2 cellular contexts compared by ENCODE assay signal in the genomic region with DNA sequence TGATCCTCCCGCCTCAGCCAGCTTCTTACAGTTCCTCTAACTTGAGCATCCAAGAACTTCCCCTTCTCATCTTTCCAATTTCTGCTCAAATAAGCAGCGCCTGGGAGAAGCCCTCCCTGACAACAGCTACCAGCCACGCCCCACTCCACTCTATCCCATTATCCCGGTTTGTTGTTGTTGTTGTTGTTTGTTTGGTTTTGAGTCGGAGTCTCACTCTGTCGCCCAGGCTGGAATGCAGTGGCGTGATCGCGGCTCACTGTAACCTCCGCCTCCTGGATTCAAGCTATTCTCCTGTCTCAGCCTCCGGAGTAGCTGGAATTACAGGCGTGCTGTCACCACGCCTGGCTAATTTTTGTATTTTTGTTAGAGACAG.
TF ChIP-seq lines count a peak whose summit lies in the region.

No MANE protein-coding gene starts in this region.

TF ChIP-seq in GM23338, 12 proteins besides CTCF, POLR2A, EP300 and RAD21 (continues in another document):
- no peak for TF ChIP-seq ETS1 (IDR thresholded peaks at IDR 0.05)
- no peak for TF ChIP-seq STAT1 (IDR thresholded peaks at IDR 0.05; ENCODE audit: unreplicated experiment)
- no peak for TF ChIP-seq ZNF462 (CRISPR knock-in tag; IDR thresholded peaks at IDR 0.05)
- no peak for TF ChIP-seq JUNB (IDR thresholded peaks at IDR 0.05; ENCODE audit: unreplicated experiment)
- no peak for TF ChIP-seq NANOG (IDR thresholded peaks at IDR 0.05; ENCODE audit: borderline replicate concordance)
- TF ChIP-seq, protein P1, sequence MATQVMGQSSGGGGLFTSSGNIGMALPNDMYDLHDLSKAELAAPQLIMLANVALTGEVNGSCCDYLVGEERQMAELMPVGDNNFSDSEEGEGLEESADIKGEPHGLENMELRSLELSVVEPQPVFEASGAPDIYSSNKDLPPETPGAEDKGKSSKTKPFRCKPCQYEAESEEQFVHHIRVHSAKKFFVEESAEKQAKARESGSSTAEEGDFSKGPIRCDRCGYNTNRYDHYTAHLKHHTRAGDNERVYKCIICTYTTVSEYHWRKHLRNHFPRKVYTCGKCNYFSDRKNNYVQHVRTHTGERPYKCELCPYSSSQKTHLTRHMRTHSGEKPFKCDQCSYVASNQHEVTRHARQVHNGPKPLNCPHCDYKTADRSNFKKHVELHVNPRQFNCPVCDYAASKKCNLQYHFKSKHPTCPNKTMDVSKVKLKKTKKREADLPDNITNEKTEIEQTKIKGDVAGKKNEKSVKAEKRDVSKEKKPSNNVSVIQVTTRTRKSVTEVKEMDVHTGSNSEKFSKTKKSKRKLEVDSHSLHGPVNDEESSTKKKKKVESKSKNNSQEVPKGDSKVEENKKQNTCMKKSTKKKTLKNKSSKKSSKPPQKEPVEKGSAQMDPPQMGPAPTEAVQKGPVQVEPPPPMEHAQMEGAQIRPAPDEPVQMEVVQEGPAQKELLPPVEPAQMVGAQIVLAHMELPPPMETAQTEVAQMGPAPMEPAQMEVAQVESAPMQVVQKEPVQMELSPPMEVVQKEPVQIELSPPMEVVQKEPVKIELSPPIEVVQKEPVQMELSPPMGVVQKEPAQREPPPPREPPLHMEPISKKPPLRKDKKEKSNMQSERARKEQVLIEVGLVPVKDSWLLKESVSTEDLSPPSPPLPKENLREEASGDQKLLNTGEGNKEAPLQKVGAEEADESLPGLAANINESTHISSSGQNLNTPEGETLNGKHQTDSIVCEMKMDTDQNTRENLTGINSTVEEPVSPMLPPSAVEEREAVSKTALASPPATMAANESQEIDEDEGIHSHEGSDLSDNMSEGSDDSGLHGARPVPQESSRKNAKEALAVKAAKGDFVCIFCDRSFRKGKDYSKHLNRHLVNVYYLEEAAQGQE (IDR thresholded peaks at IDR 0.05; ENCODE audit: unreplicated experiment), result no peak
- TF ChIP-seq ZNF331 (CRISPR knock-in tag; IDR thresholded peaks at IDR 0.05; ENCODE audit: low read depth), result no peak
- no peak for TF ChIP-seq CREB1 (CRISPR knock-in tag; IDR thresholded peaks at IDR 0.05; ENCODE audit: low read depth)
- TF ChIP-seq ZNF114 (CRISPR knock-in tag; IDR thresholded peaks at IDR 0.05), result no peak
- TF ChIP-seq EZH2 (IDR thresholded peaks at IDR 0.05; ENCODE audit: low read depth, unreplicated experiment), result no peak

TF ChIP-seq in K562, 482 proteins besides CTCF, POLR2A, EP300 and RAD21:
- TF ChIP-seq, protein P2, sequence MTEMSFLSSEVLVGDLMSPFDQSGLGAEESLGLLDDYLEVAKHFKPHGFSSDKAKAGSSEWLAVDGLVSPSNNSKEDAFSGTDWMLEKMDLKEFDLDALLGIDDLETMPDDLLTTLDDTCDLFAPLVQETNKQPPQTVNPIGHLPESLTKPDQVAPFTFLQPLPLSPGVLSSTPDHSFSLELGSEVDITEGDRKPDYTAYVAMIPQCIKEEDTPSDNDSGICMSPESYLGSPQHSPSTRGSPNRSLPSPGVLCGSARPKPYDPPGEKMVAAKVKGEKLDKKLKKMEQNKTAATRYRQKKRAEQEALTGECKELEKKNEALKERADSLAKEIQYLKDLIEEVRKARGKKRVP (CRISPR knock-in tag; IDR thresholded peaks at IDR 0.05), result no peak
- no peak for TF ChIP-seq ZZZ3 (IDR thresholded peaks at IDR 0.05)
- TF ChIP-seq LARP7 (IDR thresholded peaks at IDR 0.05), result no peak
- TF ChIP-seq TEAD2 (tag; IDR thresholded peaks at IDR 0.05), result no peak
- no peak for TF ChIP-seq OTX1 (CRISPR knock-in tag; IDR thresholded peaks at IDR 0.05)
- TF ChIP-seq ZNF124 (CRISPR knock-in tag; IDR thresholded peaks at IDR 0.05), result no peak
